1 cellular context compared by ENCODE assay signal in genomic region chr1:102886638-102887037, GRCh38.
TF ChIP-seq lines count a peak whose summit lies in the region.

No MANE protein-coding gene starts in this region.

TF ChIP-seq in HepG2, 621 proteins besides CTCF, POLR2A, EP300 and RAD21:
- no peak for TF ChIP-seq MAFG (CRISPR knock-in tag; IDR thresholded peaks at IDR 0.05)
- no peak for TF ChIP-seq KLF13 (CRISPR knock-in tag; IDR thresholded peaks at IDR 0.05)
- TF ChIP-seq ZFP91 (CRISPR knock-in tag; IDR thresholded peaks at IDR 0.05; ENCODE audit: borderline replicate concordance), result no peak
- TF ChIP-seq HDAC6 (IDR thresholded peaks at IDR 0.05; ENCODE audit: low read depth, low read length), result no peak
- no peak for TF ChIP-seq EZH2 (conservative IDR thresholded peaks at IDR 0.05; ENCODE audit: low read depth, low read length)
- TF ChIP-seq ZNF747 (CRISPR knock-in tag; IDR thresholded peaks at IDR 0.05; ENCODE audit: borderline replicate concordance), result no peak
- TF ChIP-seq E2F2 (CRISPR knock-in tag; IDR thresholded peaks at IDR 0.05; ENCODE audit: borderline replicate concordance), result no peak
- TF ChIP-seq LCORL (IDR thresholded peaks at IDR 0.05), result no peak
- TF ChIP-seq LCORL (CRISPR knock-in tag; IDR thresholded peaks at IDR 0.05), result no peak
- TF ChIP-seq, protein P1, sequence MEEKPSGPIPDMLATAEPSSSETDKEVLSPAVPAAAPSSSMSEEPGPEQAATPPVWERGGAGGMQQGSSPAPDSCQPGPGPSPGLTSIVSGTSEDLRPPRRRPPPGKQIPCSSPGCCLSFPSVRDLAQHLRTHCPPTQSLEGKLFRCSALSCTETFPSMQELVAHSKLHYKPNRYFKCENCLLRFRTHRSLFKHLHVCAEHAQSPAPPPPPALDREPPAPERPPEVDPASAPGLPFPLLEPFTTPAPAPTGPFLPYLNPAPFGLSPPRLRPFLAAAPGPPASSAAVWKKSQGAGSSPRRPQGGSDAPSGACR (CRISPR knock-in tag; IDR thresholded peaks at IDR 0.05), result no peak
- no peak for TF ChIP-seq PRPF4 (IDR thresholded peaks at IDR 0.05; ENCODE audit: low read depth, low read length, poor library complexity, severe bottlenecking)
- TF ChIP-seq RNF2 (conservative IDR thresholded peaks at IDR 0.05; ENCODE audit: low read depth), result no peak
- no peak for TF ChIP-seq NR2F2 (IDR thresholded peaks at IDR 0.05; ENCODE audit: borderline replicate concordance, low read depth)
- no peak for TF ChIP-seq E2F1 (CRISPR knock-in tag; IDR thresholded peaks at IDR 0.05)
